ENCODE assay signal across 17 cellular contexts in genomic region chr2:211429256-211429655, GRCh38.
DNase-seq lines count a peak whose midpoint lies in the region; ATAC-seq and TF ChIP-seq lines count a peak whose summit lies in the region.
"Had no signal": no experiment of that assay in that cellular context is flagged by ENCODE, and none has a peak within 500 bp of the region (broad histone marks: within the 10 kb centered on the region; RNA-seq: fewer than 3 reads in every experiment).

No MANE protein-coding gene starts in this region.

- no peak overlapping the region for H2AK5ac ChIP-seq in mesenchymal stem cell (ENCODE audit: low read length, severe bottlenecking)

- no peak overlapping the region for H3K4me3 ChIP-seq in osteoblast (ENCODE audit: insufficient read depth, low read length)
- H3K4me3 ChIP-seq in CD4-positive, alpha-beta memory T cell (ENCODE audit: low read length in 2 of 2): no peak overlapping the region
- H3K4me3 ChIP-seq in mesenchymal stem cell (ENCODE audit: insufficient read depth in 1 of 2, low read depth in 1 of 2, low read length in 2 of 2): no peak overlapping the region
- H3K4me3 ChIP-seq: GM12878, GM23338 had no signal

- no peak overlapping the region for H3K18ac ChIP-seq in mesenchymal stem cell (ENCODE audit: low read depth in 1 of 2, low read length in 2 of 2)

- H4K8ac ChIP-seq in mesenchymal stem cell (ENCODE audit: low read length): no peak overlapping the region

- CTCF ChIA-PET in CD4-positive, alpha-beta memory T cell (lab: Charles Lee; ENCODE audit: partially characterized antibody): no interaction called here

- H2BK12ac ChIP-seq in mesenchymal stem cell (ENCODE audit: low read length in 2 of 2): no peak overlapping the region

- no peak overlapping the region for H3K23ac ChIP-seq in mesenchymal stem cell (ENCODE audit: low read length in 2 of 2)

- H3K27ac ChIP-seq in osteoblast (ENCODE audit: low read depth, low read length) (no peak overlapping the region), mesenchymal stem cell (ENCODE audit: low read length, poor library complexity, severe bottlenecking) (no peak overlapping the region)
- H3K27ac ChIP-seq in CD4-positive, alpha-beta memory T cell (ENCODE audit: low read depth, low read length): no peak overlapping the region

- no peaks in the 10 kb centered on the region for H3K4me1 ChIP-seq in osteoblast (ENCODE audit: insufficient read depth, low read length)
- no peaks in the 10 kb centered on the region for H3K4me1 ChIP-seq in CD4-positive, alpha-beta memory T cell (ENCODE audit: insufficient read depth, low read length)
- no peaks in the 10 kb centered on the region for H3K4me1 ChIP-seq in mesenchymal stem cell (ENCODE audit: control insufficient read depth, insufficient read depth, low read depth, low read length)

- H2AFZ ChIP-seq in osteoblast (ENCODE audit: low read length) (no peak overlapping the region), mesenchymal stem cell (ENCODE audit: low read depth, low read length) (no peak overlapping the region)
- H2AFZ ChIP-seq: GM23338 had no signal

- no peak overlapping the region for H2BK120ac ChIP-seq in mesenchymal stem cell (ENCODE audit: low read depth, low read length)

- H3K14ac ChIP-seq in mesenchymal stem cell (ENCODE audit: low read length in 2 of 2): no peak overlapping the region

- H3K79me1 ChIP-seq in mesenchymal stem cell (replicated peaks; ENCODE audit: low read length, poor library complexity, severe bottlenecking): no peaks in the 10 kb centered on the region

- H3K27me3 Mint-ChIP-seq in CD4-positive, alpha-beta memory T cell: no peaks in the 10 kb centered on the region

- H3K36me3 ChIP-seq in osteoblast (ENCODE audit: insufficient read depth, low read length) (no peaks in the 10 kb centered on the region), mesenchymal stem cell (ENCODE audit: control insufficient read depth in 1 of 2, insufficient read depth in 2 of 2, low read depth in 1 of 2, low read length in 2 of 2) (no peaks in the 10 kb centered on the region)
- H3K36me3 ChIP-seq in CD4-positive, alpha-beta memory T cell (ENCODE audit: insufficient read depth, low read length): no peaks in the 10 kb centered on the region

- no peak for TF ChIP-seq CTCF in osteoblast (IDR thresholded peaks at IDR 0.05; ENCODE audit: extremely low read depth, low read depth, low read length)

- 56% methylated on average over 1 of the region's 1 CpG for WGBS in mesenchymal stem cell

- H3K79me2 ChIP-seq in osteoblast (ENCODE audit: insufficient read depth, low read length): no peaks in the 10 kb centered on the region

- H3K27me3 ChIP-seq in osteoblast (ENCODE audit: insufficient read depth, low read length) (no peaks in the 10 kb centered on the region), mesenchymal stem cell (ENCODE audit: control insufficient read depth in 1 of 2, insufficient read depth in 1 of 2, low read length in 2 of 2) (no peaks in the 10 kb centered on the region)
- no peaks in the 10 kb centered on the region for H3K27me3 ChIP-seq in CD4-positive, alpha-beta memory T cell (ENCODE audit: insufficient read depth, low read length)

- no peak overlapping the region for H4K91ac ChIP-seq in mesenchymal stem cell (ENCODE audit: low read length)

- H3K36me3 Mint-ChIP-seq in CD4-positive, alpha-beta memory T cell: no peaks in the 10 kb centered on the region
- H3K36me3 Mint-ChIP-seq: CD8-positive, alpha-beta T cell had no signal

- H3K27ac Mint-ChIP-seq in CD4-positive, alpha-beta memory T cell: no peak overlapping the region
- H3K27ac Mint-ChIP-seq: CD8-positive, alpha-beta T cell; GM23338; H9 had no signal

- intact Hi-C loops in CD4-positive, alpha-beta memory T cell (cut with micrococcal nuclease): no loop called here

- no peak overlapping the region for H2BK15ac ChIP-seq in mesenchymal stem cell (ENCODE audit: low read depth, poor library complexity, severe bottlenecking)

- peak; percentile 64 for DNase-seq in COLO829 (ENCODE audit: low spot score)
- DNase-seq in RPMI8226: peak; percentile 33
- DNase-seq in dermis microvascular lymphatic vessel endothelial cell (ENCODE audit: low read depth in 2 of 2): peak; percentile 18 to 19
- DNase-seq in osteoblast (ENCODE audit: insufficient read length, low spot score, missing footprints): peak; percentile 4
- DNase-seq in CD4-positive, alpha-beta memory T cell: no peak
- no peak for DNase-seq in mesenchymal stem cell
- DNase-seq: C1 segment of cervical spinal cord; CD8-positive, alpha-beta T cell; DMS 273 treated with DMSO at 0.1 percent for 48 hours; DMS79; EL; GDM1; H9 had no signal

- no peak for ATAC-seq in GM18909 (IDR thresholded peaks at IDR 0.05; ENCODE audit: poor library complexity, unreplicated experiment)
- ATAC-seq: CD8-positive, alpha-beta T cell; GM12878; GM23338; HCT116 had no signal

- H4K20me1 ChIP-seq in osteoblast (ENCODE audit: insufficient read depth, low read length): no peaks in the 10 kb centered on the region

- no peaks in the 10 kb centered on the region for H3K4me1 Mint-ChIP-seq in CD4-positive, alpha-beta memory T cell
- H3K4me1 Mint-ChIP-seq: GM23338, H9 had no signal

- H3K9me3 ChIP-seq in osteoblast (ENCODE audit: low read depth, low read length) (no peaks in the 10 kb centered on the region), mesenchymal stem cell (ENCODE audit: control insufficient read depth, low read length) (no peaks in the 10 kb centered on the region)
- H3K9me3 ChIP-seq in CD4-positive, alpha-beta memory T cell (ENCODE audit: control insufficient read depth in 1 of 2, low read length in 2 of 2): no peaks in the 10 kb centered on the region

- POLR2A ChIA-PET in CD4-positive, alpha-beta memory T cell (lab: Charles Lee; ENCODE audit: partially characterized antibody): no interaction called here

- H3K9me3 Mint-ChIP-seq in CD4-positive, alpha-beta memory T cell: peaks cover 0 to 5% (median 0%) of the 10 kb centered on the region in 8 donors
- H3K9me3 Mint-ChIP-seq: GM23338, H9 had no signal

- no peak overlapping the region for H3K4me3 Mint-ChIP-seq in CD4-positive, alpha-beta memory T cell
- H3K4me3 Mint-ChIP-seq: CD8-positive, alpha-beta T cell; GM23338; H9 had no signal

- H3K4me2 ChIP-seq in osteoblast (ENCODE audit: insufficient read depth, low read length) (no peak overlapping the region), mesenchymal stem cell (ENCODE audit: low read length, poor library complexity, severe bottlenecking) (no peak overlapping the region)
- H3K4me2 ChIP-seq: GM23338 had no signal

- H3K9ac ChIP-seq in mesenchymal stem cell (ENCODE audit: low read length): no peak overlapping the region

- H3K4ac ChIP-seq in mesenchymal stem cell (ENCODE audit: low read depth in 1 of 2, low read length in 2 of 2): no peak overlapping the region

- H2BK5ac ChIP-seq in mesenchymal stem cell (ENCODE audit: low read depth, low read length, poor library complexity, severe bottlenecking): no peak overlapping the region

Comparison
In these comparisons a context has a peak if more than half of its experiments do, and no peak if none do; other contexts are left out.
1. DNase-seq: peak in COLO829 (single experiment), RPMI8226 (single experiment), dermis microvascular lymphatic vessel endothelial cell (2 of 2) and osteoblast (single experiment); none in CD4-positive, alpha-beta memory T cell (0 of 5) and mesenchymal stem cell (single experiment).